Comparison of ENCODE assay signal across 8 cellular contexts in the genomic region with DNA sequence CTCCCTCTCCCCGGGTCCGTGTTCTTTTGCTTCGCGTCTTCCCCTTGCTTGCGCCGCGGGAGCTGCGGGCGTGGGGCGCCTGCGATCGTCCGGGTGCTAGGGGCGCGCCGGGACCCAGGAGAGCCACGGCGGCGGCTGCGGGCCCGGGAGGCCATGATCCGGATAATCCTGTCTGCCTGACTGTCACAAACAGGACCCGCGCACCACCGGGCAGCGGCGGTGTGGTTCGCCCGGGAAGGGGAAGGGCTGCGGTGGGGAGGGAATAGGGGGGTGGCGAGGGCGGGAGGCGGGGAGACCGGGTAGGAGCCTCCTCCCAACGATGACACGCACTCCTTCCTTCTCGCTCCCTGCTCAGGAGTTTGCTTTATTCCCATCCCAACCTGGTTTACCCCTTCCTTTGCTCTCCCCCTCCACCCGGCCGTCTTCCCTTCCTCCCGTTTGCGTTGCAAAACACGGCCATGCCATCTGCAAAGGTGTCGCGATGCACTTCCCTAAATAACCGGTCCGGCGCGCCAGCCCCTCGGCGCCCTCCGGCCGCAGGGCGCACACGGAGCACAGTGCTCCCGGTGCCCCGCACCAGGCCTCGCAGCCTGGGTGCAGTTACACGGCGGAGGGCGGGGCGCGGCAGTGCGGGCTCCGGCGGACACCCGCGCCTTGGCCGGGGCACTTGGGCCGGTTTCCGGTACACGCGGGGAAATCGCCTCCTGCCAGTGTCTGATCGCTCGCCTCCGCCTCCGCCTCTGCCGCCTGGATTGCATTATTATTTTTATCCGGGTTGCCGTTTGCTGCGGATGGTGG. TPM values are rescaled to one million over a fixed set of nuclear protein-coding genes. Genes with fewer than 3 reads are reported as not detected.
A peak's percentile ranks its signal among the peaks of the same experiment; 100 is the strongest.
DNase-seq lines count a peak whose midpoint lies in the region; ATAC-seq and TF ChIP-seq lines count a peak whose summit lies in the region.

No MANE protein-coding gene starts in this region.

- no peaks in the 10 kb centered on the region for H3K27me3 Mint-ChIP-seq in chondrocyte (ENCODE audit: low read depth)

- DNase-seq in NK-92 treated with Interleukin-12 subunit alpha and Interleukin-12 subunit beta, amount 100 ng/mL, for 24 hours (lab: John Stamatoyannopoulos, UW): peak; percentile 61
- DNase-seq in NK-92 (lab: John Stamatoyannopoulos, UW; ENCODE audit: unreplicated experiment) (no peak), NCI-H1930 (lab: John Stamatoyannopoulos, UW) (peak; percentile 32 to 47), chondrocyte (ENCODE audit: low spot score) (no peak)
- DNase-seq in activated CD4-positive, alpha-beta T cell treated with anti-CD3 and anti-CD28 coated beads for 1 hour: peak; percentile 31
- peak; percentile 33 to 46 for DNase-seq in stimulated activated CD4-positive, alpha-beta T cell treated with anti-CD3 and anti-CD28 coated beads, Interleukin-15, amount 100 ng/mL, for 48 hours (ENCODE audit: low read depth in 2 of 2)

- TF ChIP-seq CTCF in chondrocyte (IDR thresholded peaks at IDR 0.05): peak; percentile 36

- H3K4me1 Mint-ChIP-seq in chondrocyte (ENCODE audit: low read depth): peaks cover 38% of the 10 kb centered on the region

- no peaks in the 10 kb centered on the region for H3K9me3 Mint-ChIP-seq in chondrocyte (ENCODE audit: low read depth)

- peak overlapping the region; percentile 93 for H3K27ac ChIP-seq in layer of hippocampus (ENCODE audit: low read depth, low read length)

- no peak for ATAC-seq in HG02840 (IDR thresholded peaks at IDR 0.05; ENCODE audit: low FRiP score, unreplicated experiment)

- H3K4me3 Mint-ChIP-seq in chondrocyte (ENCODE audit: unreplicated experiment): peak overlapping the region; percentile 98

- H3K27ac Mint-ChIP-seq in chondrocyte (ENCODE audit: unreplicated experiment): peak overlapping the region; percentile 98

- H3K36me3 Mint-ChIP-seq in chondrocyte (ENCODE audit: low read depth): no peaks in the 10 kb centered on the region

- no peaks in the 10 kb centered on the region for H3K27me3 ChIP-seq in layer of hippocampus (ENCODE audit: control insufficient read depth, insufficient read depth, low read length)

RNA-seq across cellular contexts. Expression of a gene that starts 1.5 kb away (rescaled TPM):
- total RNA-seq in chondrocyte: 82.5 to 158 TPM (median 95.1 TPM) in 3 replicates

Comparison
In these comparisons a context has a peak if more than half of its experiments do, and no peak if none do; other contexts are left out.
1. DNase-seq: peak in NK-92 treated with Interleukin-12 subunit alpha and Interleukin-12 subunit beta, amount 100 ng/mL, for 24 hours (single experiment), NCI-H1930 (2 of 2), activated CD4-positive, alpha-beta T cell treated with anti-CD3 and anti-CD28 coated beads for 1 hour (single experiment) and stimulated activated CD4-positive, alpha-beta T cell treated with anti-CD3 and anti-CD28 coated beads, Interleukin-15, amount 100 ng/mL, for 48 hours (2 of 2); none in NK-92 (single experiment) and chondrocyte (single experiment).